32 cellular contexts compared by ENCODE assay signal in the genomic region with DNA sequence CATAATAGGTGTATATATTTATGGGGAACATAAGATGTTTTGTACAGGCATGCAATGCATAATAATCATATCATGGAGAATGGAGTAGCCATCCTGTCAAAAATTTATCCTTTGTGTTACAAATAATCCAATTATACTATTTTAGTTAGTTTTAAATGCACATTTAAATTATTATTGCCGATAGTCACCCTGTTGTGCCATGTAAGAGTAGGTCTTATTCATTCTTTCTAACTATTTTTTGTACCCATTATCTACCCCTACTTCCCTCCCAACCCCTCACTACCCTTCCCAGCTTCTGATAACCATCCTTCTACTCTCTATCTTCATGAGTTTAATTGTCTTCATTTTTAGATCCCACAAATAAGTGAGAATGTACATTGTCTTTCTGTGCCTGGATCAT. TPM values are rescaled to one million over a fixed set of nuclear protein-coding genes. Genes with fewer than 3 reads are reported as not detected.
"Had no signal": no experiment of that assay in that cellular context is flagged by ENCODE, and none has a peak within 500 bp of the region (broad histone marks: within the 10 kb centered on the region; RNA-seq: fewer than 3 reads in every experiment).

No MANE protein-coding gene starts in this region.

- H3K4me1 ChIP-seq: stomach, suprapubic skin, testis, tibial artery, tibial nerve, transverse colon, upper lobe of left lung, upper lobe of right lung, uterus, vagina had no signal

- ATAC-seq: stimulated activated effector memory CD8-positive, alpha-beta T cell treated with anti-CD3 and anti-CD28 coated beads, Interleukin-12 subunit alpha, Interleukin-12 subunit beta, amount 100 ng/mL, for 72 hours; stimulated activated memory B cell treated with anti-CD40 and anti-IgM and Interleukin-4, amounts not matched to agents 10 μg/mL and 1 μg/mL and 100 μg/mL, for 72 hours; stimulated activated naive B cell treated with anti-CD40 and anti-IgM and Interleukin-4, amounts not matched to agents 10 μg/mL and 1 μg/mL and 100 μg/mL, for 72 hours; stimulated activated naive CD8-positive, alpha-beta T cell treated with anti-CD3 and anti-CD28 coated beads, Interleukin-15, amount 100 ng/mL, for 72 hours; stimulated activated naive CD8-positive, alpha-beta T cell treated with anti-CD3 and anti-CD28 coated beads, Interleukin-15, Interleukin-2, amounts not matched to agents 100 U/mL and 50 U/mL, for 24 hours; upper lobe of right lung had no signal

- H3K27ac ChIP-seq: stomach, suprapubic skin, testis, thoracic aorta, thyroid gland, tibial artery, tibial nerve, transverse colon, upper lobe of left lung, upper lobe of right lung, uterus, vagina had no signal

- DNase-seq: stimulated activated CD4-positive, alpha-beta T cell treated with anti-CD3 and anti-CD28 coated beads, Interleukin-2, amount 100 ng/mL, for 48 hours; stimulated activated CD4-positive, alpha-beta T cell treated with anti-CD3 and anti-CD28 coated beads, Interleukin-4, amount 100 ng/mL, for 1 hour; stimulated activated CD4-positive, alpha-beta T cell treated with anti-CD3 and anti-CD28 coated beads, Interleukin-4, amount 100 ng/mL, for 24 hours; stimulated activated CD8-positive, alpha-beta memory T cell treated with anti-CD3 and anti-CD28 coated beads, Interleukin-4, amount 100 ng/mL, for 48 hours; stimulated activated naive B cell treated with anti-CD40 and anti-IgM and Interleukin-4, amounts not matched to agents 10 μg/mL and 1 μg/mL and 100 μg/mL, for 72 hours; stimulated activated naive CD4-positive, alpha-beta T cell; stimulated activated naive CD4-positive, alpha-beta T cell treated with Interleukin-2 at 50 U/mL for 16 hours; stimulated activated naive CD8-positive, alpha-beta T cell treated with anti-CD3 and anti-CD28 coated beads, Interleukin-15, amount 100 ng/mL, for 72 hours; stimulated activated naive CD8-positive, alpha-beta T cell treated with anti-CD3 and anti-CD28 coated beads, Interleukin-15, Interleukin-2, amounts not matched to agents 100 U/mL and 50 U/mL, for 24 hours; stomach; substantia nigra; testis; thyroid gland; tibial artery; transverse colon; trophoblast cell; upper lobe of left lung; upper lobe of right lung; uterus had no signal

- H3K36me3 ChIP-seq: stomach, suprapubic skin, thoracic aorta, thyroid gland, tibial artery, tibial nerve, transverse colon, upper lobe of left lung, upper lobe of right lung, uterus, vagina had no signal

- H3K27me3 ChIP-seq: stomach, suprapubic skin, testis, thyroid gland, tibial artery, tibial nerve, transverse colon, upper lobe of left lung, upper lobe of right lung, uterus, vagina had no signal

- H3K27me3 Mint-ChIP-seq: stimulated activated naive CD8-positive, alpha-beta T cell treated with anti-CD3 and anti-CD28 coated beads, Interleukin-15, amount 100 ng/mL, for 72 hours; type B pancreatic cell had no signal

- H3K4me1 Mint-ChIP-seq: stimulated activated effector memory CD8-positive, alpha-beta T cell treated with anti-CD3 and anti-CD28 coated beads, Interleukin-12 subunit alpha, Interleukin-12 subunit beta, amount 100 ng/mL, for 72 hours; stimulated activated memory B cell treated with anti-CD40 and anti-IgM and Interleukin-4, amounts not matched to agents 10 μg/mL and 1 μg/mL and 100 μg/mL, for 72 hours; stimulated activated naive B cell treated with anti-CD40 and anti-IgM and Interleukin-4, amounts not matched to agents 10 μg/mL and 1 μg/mL and 100 μg/mL, for 72 hours; stimulated activated naive CD8-positive, alpha-beta T cell treated with anti-CD3 and anti-CD28 coated beads, Interleukin-15, amount 100 ng/mL, for 72 hours had no signal

- H3K27ac Mint-ChIP-seq: stimulated activated effector memory CD8-positive, alpha-beta T cell treated with anti-CD3 and anti-CD28 coated beads, Interleukin-12 subunit alpha, Interleukin-12 subunit beta, amount 100 ng/mL, for 72 hours; stimulated activated memory B cell treated with anti-CD40 and anti-IgM and Interleukin-4, amounts not matched to agents 10 μg/mL and 1 μg/mL and 100 μg/mL, for 72 hours; stimulated activated naive B cell treated with anti-CD40 and anti-IgM and Interleukin-4, amounts not matched to agents 10 μg/mL and 1 μg/mL and 100 μg/mL, for 72 hours; stimulated activated naive CD8-positive, alpha-beta T cell treated with anti-CD3 and anti-CD28 coated beads, Interleukin-15, amount 100 ng/mL, for 72 hours; stimulated activated naive CD8-positive, alpha-beta T cell treated with anti-CD3 and anti-CD28 coated beads, Interleukin-15, Interleukin-2, amounts not matched to agents 100 ng/mL and 50 ng/mL, for 24 hours; type B pancreatic cell had no signal

- H3K9me3 ChIP-seq: testis, thyroid gland, upper lobe of right lung, uterus, vagina had no signal

- H3K4me3 ChIP-seq: stomach, suprapubic skin, testis, thoracic aorta, thyroid gland, tibial artery, tibial nerve, transverse colon, upper lobe of left lung, upper lobe of right lung, uterus, vagina had no signal

- H3K4me3 Mint-ChIP-seq: stimulated activated effector memory CD8-positive, alpha-beta T cell treated with anti-CD3 and anti-CD28 coated beads, Interleukin-12 subunit alpha, Interleukin-12 subunit beta, amount 100 ng/mL, for 72 hours; stimulated activated memory B cell treated with anti-CD40 and anti-IgM and Interleukin-4, amounts not matched to agents 10 μg/mL and 1 μg/mL and 100 μg/mL, for 72 hours; stimulated activated naive B cell treated with anti-CD40 and anti-IgM and Interleukin-4, amounts not matched to agents 10 μg/mL and 1 μg/mL and 100 μg/mL, for 72 hours; stimulated activated naive CD8-positive, alpha-beta T cell treated with anti-CD3 and anti-CD28 coated beads, Interleukin-15, amount 100 ng/mL, for 72 hours; stimulated activated naive CD8-positive, alpha-beta T cell treated with anti-CD3 and anti-CD28 coated beads, Interleukin-15, Interleukin-2, amounts not matched to agents 100 ng/mL and 50 ng/mL, for 24 hours; type B pancreatic cell had no signal

- H3K36me3 Mint-ChIP-seq: stimulated activated effector memory CD8-positive, alpha-beta T cell treated with anti-CD3 and anti-CD28 coated beads, Interleukin-12 subunit alpha, Interleukin-12 subunit beta, amount 100 ng/mL, for 72 hours; stimulated activated memory B cell treated with anti-CD40 and anti-IgM and Interleukin-4, amounts not matched to agents 10 μg/mL and 1 μg/mL and 100 μg/mL, for 72 hours; stimulated activated naive B cell treated with anti-CD40 and anti-IgM and Interleukin-4, amounts not matched to agents 10 μg/mL and 1 μg/mL and 100 μg/mL, for 72 hours; type B pancreatic cell had no signal

- FAIRE-seq: urothelium cell line had no signal

RNA-seq across cellular contexts. Expression of gene VN1R5, which starts 8.3 kb away (rescaled TPM):
- total RNA-seq: stomach, subcutaneous adipose tissue, suprapubic skin, temporal lobe, testis, thoracic aorta, thyroid gland, tibial nerve, transverse colon, upper lobe of left lung, upper lobe of right lung, ureter, urinary bladder, uterus, vagina had no signal
- polyA plus RNA-seq: stomach, urinary bladder had no signal
